In genomic region chr1:14160766-14161165, GRCh38 we compare ENCODE assay signal across 20 cellular contexts.
DNase-seq lines count a peak whose midpoint lies in the region; ATAC-seq lines count a peak whose summit lies in the region.
"Had no signal": no experiment of that assay in that cellular context is flagged by ENCODE, and none has a peak within 500 bp of the region (broad histone marks: within the 10 kb centered on the region; RNA-seq: fewer than 3 reads in every experiment).

No MANE protein-coding gene starts in this region.

- H3K4me3 Mint-ChIP-seq in activated T-cell treated with anti-CD3 and anti-CD28 coated beads, Interleukin-2, amount 50 U/mL, for 24 hours, result no peak overlapping the region
- H3K4me3 Mint-ChIP-seq: CD14-positive monocyte; CD4-positive, alpha-beta T cell; CD8-positive, alpha-beta memory T cell had no signal

- H3K9me3 Mint-ChIP-seq in activated T-cell treated with anti-CD3 and anti-CD28 coated beads, Interleukin-2, amount 50 U/mL, for 24 hours, result peaks cover 27% of the 10 kb centered on the region

- H3K27ac Mint-ChIP-seq in activated T-cell treated with anti-CD3 and anti-CD28 coated beads, Interleukin-2, amount 50 U/mL, for 24 hours, result no peak overlapping the region
- H3K27ac Mint-ChIP-seq: CD14-positive monocyte; CD4-positive, alpha-beta T cell; CD8-positive, alpha-beta memory T cell had no signal

- ATAC-seq in HG03139 (IDR thresholded peaks at IDR 0.05; ENCODE audit: unreplicated experiment), result no peak
- ATAC-seq: A549 had no signal

- DNase-seq in A172 (ENCODE audit: low spot score) (peak; percentile 64), M059J (ENCODE audit: low read depth) (peak; percentile 42), astrocyte of the hippocampus (ENCODE audit: low read depth, low spot score) (peak; percentile 19), iris pigment epithelial cell (ENCODE audit: low read depth) (peak; percentile 5), anterior cingulate cortex (lab: John Stamatoyannopoulos, UW) (no peak)
- no peak for DNase-seq in activated CD4-positive, CD25-positive, alpha-beta regulatory T cell treated with anti-CD3 and anti-CD28 coated beads, Interleukin-2, amount 50 U/mL, for 72 hours
- no peak for DNase-seq in activated T-cell treated with anti-CD3 and anti-CD28 coated beads, Interleukin-2, amount 50 U/mL, for 24 hours
- DNase-seq: ACHN; AML-193; BE2C; CD4-positive, alpha-beta T cell; CD8-positive, alpha-beta memory T cell; DMS 273 treated with DMSO at 0.1 percent for 48 hours; DND-41; GM23248; H7; HCEC 1CT had no signal

- H3K36me3 Mint-ChIP-seq in activated T-cell treated with anti-CD3 and anti-CD28 coated beads, Interleukin-2, amount 50 U/mL, for 24 hours (ENCODE audit: low read depth), result no peaks in the 10 kb centered on the region
- H3K36me3 Mint-ChIP-seq: CD14-positive monocyte had no signal

- H3K27me3 Mint-ChIP-seq in activated T-cell treated with anti-CD3 and anti-CD28 coated beads, Interleukin-2, amount 50 U/mL, for 24 hours, result peaks cover 7% of the 10 kb centered on the region

- no peaks in the 10 kb centered on the region for H3K4me1 Mint-ChIP-seq in activated T-cell treated with anti-CD3 and anti-CD28 coated beads, Interleukin-2, amount 50 U/mL, for 24 hours (ENCODE audit: low read depth)
- H3K4me1 Mint-ChIP-seq: CD14-positive monocyte; CD8-positive, alpha-beta memory T cell had no signal

Comparison
In these comparisons a context has a peak if more than half of its experiments do, and no peak if none do; other contexts are left out.
1. DNase-seq: peak in A172 (single experiment), M059J (single experiment), astrocyte of the hippocampus (single experiment) and iris pigment epithelial cell (single experiment); none in activated CD4-positive, CD25-positive, alpha-beta regulatory T cell treated with anti-CD3 and anti-CD28 coated beads, Interleukin-2, amount 50 U/mL, for 72 hours (single experiment), activated T-cell treated with anti-CD3 and anti-CD28 coated beads, Interleukin-2, amount 50 U/mL, for 24 hours (single experiment) and anterior cingulate cortex (0 of 58).